In genomic region chr7:128387663-128388485, GRCh38 we compare ENCODE assay signal across 1 cellular context.
A peak's percentile ranks its signal among the peaks of the same experiment; 100 is the strongest.
TF ChIP-seq lines count a peak whose summit lies in the region.

No MANE protein-coding gene starts in this region.

TF ChIP-seq in HepG2, 621 proteins besides CTCF, POLR2A, EP300 and RAD21 (continued from another document and continues in another):
- TF ChIP-seq YEATS2 (CRISPR knock-in tag; IDR thresholded peaks at IDR 0.05; ENCODE audit: borderline replicate concordance), result peak; percentile 28; the same call in 1 of the 2 replicates
- TF ChIP-seq ZNF44 (CRISPR knock-in tag; IDR thresholded peaks at IDR 0.05), result no peak
- peak; percentile 43; the same call in 1 of the 2 replicates for TF ChIP-seq SALL1 (CRISPR knock-in tag; IDR thresholded peaks at IDR 0.05)
- TF ChIP-seq, protein P1, sequence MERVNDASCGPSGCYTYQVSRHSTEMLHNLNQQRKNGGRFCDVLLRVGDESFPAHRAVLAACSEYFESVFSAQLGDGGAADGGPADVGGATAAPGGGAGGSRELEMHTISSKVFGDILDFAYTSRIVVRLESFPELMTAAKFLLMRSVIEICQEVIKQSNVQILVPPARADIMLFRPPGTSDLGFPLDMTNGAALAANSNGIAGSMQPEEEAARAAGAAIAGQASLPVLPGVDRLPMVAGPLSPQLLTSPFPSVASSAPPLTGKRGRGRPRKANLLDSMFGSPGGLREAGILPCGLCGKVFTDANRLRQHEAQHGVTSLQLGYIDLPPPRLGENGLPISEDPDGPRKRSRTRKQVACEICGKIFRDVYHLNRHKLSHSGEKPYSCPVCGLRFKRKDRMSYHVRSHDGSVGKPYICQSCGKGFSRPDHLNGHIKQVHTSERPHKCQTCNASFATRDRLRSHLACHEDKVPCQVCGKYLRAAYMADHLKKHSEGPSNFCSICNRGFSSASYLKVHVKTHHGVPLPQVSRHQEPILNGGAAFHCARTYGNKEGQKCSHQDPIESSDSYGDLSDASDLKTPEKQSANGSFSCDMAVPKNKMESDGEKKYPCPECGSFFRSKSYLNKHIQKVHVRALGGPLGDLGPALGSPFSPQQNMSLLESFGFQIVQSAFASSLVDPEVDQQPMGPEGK (CRISPR knock-in tag; IDR thresholded peaks at IDR 0.05), result 0 out of 2 replicates have a peak, but pooled peaks have one; percentile 18
- no peak for TF ChIP-seq ZNF644 (CRISPR knock-in tag; IDR thresholded peaks at IDR 0.05; ENCODE audit: low read depth)
- TF ChIP-seq ARID4A (CRISPR knock-in tag; IDR thresholded peaks at IDR 0.05; ENCODE audit: borderline replicate concordance), result peak; percentile 20; the same call in 1 of the 2 replicates
- TF ChIP-seq SIX1 (CRISPR knock-in tag; IDR thresholded peaks at IDR 0.05; ENCODE audit: borderline replicate concordance), result no peak
- peak; percentile 80 for TF ChIP-seq XRCC5 (optimal IDR thresholded peaks at IDR 0.05; ENCODE audit: low read length)
- no peak for TF ChIP-seq CREM (IDR thresholded peaks at IDR 0.05)
- no peak for TF ChIP-seq CREM (CRISPR knock-in tag; IDR thresholded peaks at IDR 0.05)
- peak; percentile 35; the same call in 1 of the 2 replicates for TF ChIP-seq HNF1B (CRISPR knock-in tag; IDR thresholded peaks at IDR 0.05)
- TF ChIP-seq ZNF747 (CRISPR knock-in tag; IDR thresholded peaks at IDR 0.05; ENCODE audit: borderline replicate concordance), result no peak
- TF ChIP-seq RFX3 (CRISPR knock-in tag; IDR thresholded peaks at IDR 0.05), result peak; percentile 78
- peak; percentile 78 for TF ChIP-seq SMC3 (IDR thresholded peaks at IDR 0.05; ENCODE audit: low read length)
- no peak for TF ChIP-seq SMARCC2 (IDR thresholded peaks at IDR 0.05)
- TF ChIP-seq HBP1 (CRISPR knock-in tag; IDR thresholded peaks at IDR 0.05; ENCODE audit: low read depth), result no peak
- TF ChIP-seq NPAS2 (CRISPR knock-in tag; IDR thresholded peaks at IDR 0.05; ENCODE audit: borderline replicate concordance), result no peak
- TF ChIP-seq ZNF770 (CRISPR knock-in tag; IDR thresholded peaks at IDR 0.05), result no peak
- TF ChIP-seq HIVEP1 (CRISPR knock-in tag; IDR thresholded peaks at IDR 0.05), result no peak
- peak; percentile 71 for TF ChIP-seq RFX1 (IDR thresholded peaks at IDR 0.05)
- TF ChIP-seq ZNF772 (CRISPR knock-in tag; IDR thresholded peaks at IDR 0.05), result 0 out of 2 replicates have a peak, but pooled peaks have one; percentile 16
- TF ChIP-seq NKX3-1 (CRISPR knock-in tag; IDR thresholded peaks at IDR 0.05), result no peak
- TF ChIP-seq MLXIP (CRISPR knock-in tag; IDR thresholded peaks at IDR 0.05; ENCODE audit: borderline replicate concordance), result no peak
- no peak for TF ChIP-seq SNAPC4 (CRISPR knock-in tag; IDR thresholded peaks at IDR 0.05)
- TF ChIP-seq BRCA1 (CRISPR knock-in tag; IDR thresholded peaks at IDR 0.05), result no peak
- TF ChIP-seq DMAP1 (CRISPR knock-in tag; IDR thresholded peaks at IDR 0.05), result no peak
- no peak for TF ChIP-seq ZNF776 (CRISPR knock-in tag; IDR thresholded peaks at IDR 0.05)
- no peak for TF ChIP-seq ZNF180 (CRISPR knock-in tag; IDR thresholded peaks at IDR 0.05; ENCODE audit: borderline replicate concordance, low read depth)
- no peak for TF ChIP-seq AHDC1 (CRISPR knock-in tag; IDR thresholded peaks at IDR 0.05; ENCODE audit: borderline replicate concordance)
- no peak for TF ChIP-seq ZNF33B (CRISPR knock-in tag; IDR thresholded peaks at IDR 0.05)
